ENCODE assay signal across 30 cellular contexts in genomic region chr20:17468073-17468840, GRCh38.
"Had no signal": no experiment of that assay in that cellular context is flagged by ENCODE, and none has a peak within 500 bp of the region (broad histone marks: within the 10 kb centered on the region; RNA-seq: fewer than 3 reads in every experiment).

No MANE protein-coding gene starts in this region.

- H3K27ac Mint-ChIP-seq: naive thymus-derived CD4-positive, alpha-beta T cell; nephron; progenitor cell of endocrine pancreas; stimulated activated naive CD8-positive, alpha-beta T cell treated with anti-CD3 and anti-CD28 coated beads, Interleukin-15, Interleukin-2, amounts not matched to agents 100 ng/mL and 50 ng/mL, for 24 hours had no signal

- H3K4me3 ChIP-seq: heart right ventricle, left lung, lung, mucosa of descending colon, ovary, skin epidermis, suprapubic skin, thoracic aorta, tibial artery, upper lobe of right lung, uterus had no signal

- FAIRE-seq: kidney had no signal

- DNase-seq: heart right ventricle; hippocampal formation; kidney; left colon; left lung; midbrain; mucosa of descending colon; naive thymus-derived CD4-positive, alpha-beta T cell; occipital lobe; ovary; right cardiac atrium; stimulated activated CD4-positive, alpha-beta T cell treated with anti-CD3 and anti-CD28 coated beads, Interleukin-12 subunit alpha, Interleukin-12 subunit beta, amount 100 ng/mL, for 4 hours; stimulated activated CD4-positive, alpha-beta T cell treated with anti-CD3 and anti-CD28 coated beads, Interleukin-15, amount 100 ng/mL, for 24 hours; stimulated activated CD4-positive, alpha-beta T cell treated with anti-CD3 and anti-CD28 coated beads, Interleukin-2, amount 100 ng/mL, for 24 hours; stimulated activated CD4-positive, alpha-beta T cell treated with anti-CD3 and anti-CD28 coated beads, Interleukin-4, amount 100 ng/mL, for 1 hour; stimulated activated naive CD4-positive, alpha-beta T cell; tibial artery; trophoblast cell; upper lobe of right lung; uterus had no signal

- H3K36me3 ChIP-seq: heart right ventricle, left lung, neutrophil, ovary, suprapubic skin, thoracic aorta, tibial artery, upper lobe of right lung, uterus had no signal

- H3K4me3 Mint-ChIP-seq: naive thymus-derived CD4-positive, alpha-beta T cell; nephron; neural crest cell; stimulated activated naive CD8-positive, alpha-beta T cell treated with anti-CD3 and anti-CD28 coated beads, Interleukin-15, Interleukin-2, amounts not matched to agents 100 ng/mL and 50 ng/mL, for 24 hours had no signal

- H3K4me1 Mint-ChIP-seq: naive thymus-derived CD4-positive, alpha-beta T cell; neural crest cell had no signal

- H3K4me1 ChIP-seq: heart right ventricle, left lung, suprapubic skin, tibial artery, upper lobe of right lung, uterus had no signal

- H3K9me3 ChIP-seq: heart right ventricle, left lung, mucosa of descending colon, neutrophil, ovary, suprapubic skin, thoracic aorta, tibial artery, upper lobe of right lung, uterus had no signal

- H3K27me3 ChIP-seq: heart right ventricle, left lung, neutrophil, ovary, suprapubic skin, tibial artery, upper lobe of right lung, uterus had no signal

- H3K27ac ChIP-seq: heart right ventricle, left lung, neutrophil, ovary, skin epidermis, suprapubic skin, thoracic aorta, tibial artery, upper lobe of right lung, uterus had no signal

- H3K9me3 Mint-ChIP-seq: naive thymus-derived CD4-positive, alpha-beta T cell; neural crest cell; stimulated activated naive CD8-positive, alpha-beta T cell treated with anti-CD3 and anti-CD28 coated beads, Interleukin-15, Interleukin-2, amounts not matched to agents 100 ng/mL and 50 ng/mL, for 24 hours had no signal

- H3K36me3 Mint-ChIP-seq: naive thymus-derived CD4-positive, alpha-beta T cell had no signal

- ATAC-seq: heart right ventricle; left lung; naive thymus-derived CD4-positive, alpha-beta T cell; right cardiac atrium; sciatic nerve; upper lobe of right lung had no signal
